In genomic region chrX:24149346-24150050, GRCh38 we compare ENCODE assay signal across 1 cellular context.
TF ChIP-seq lines count a peak whose summit lies in the region.

ZFX (plus strand) TSS chrX:24149729; CDS start chrX:24172743, 23,014 bp downstream.

TF ChIP-seq in GM12878, 131 proteins besides CTCF, POLR2A, EP300 and RAD21 (continued from another document):
- no peak for TF ChIP-seq PRDM15 (CRISPR knock-in tag; IDR thresholded peaks at IDR 0.05)
- TF ChIP-seq KAT2A (conservative IDR thresholded peaks at IDR 0.05; ENCODE audit: control insufficient read depth, low read depth, low read length): no peak
- no peak for TF ChIP-seq NFIC (IDR thresholded peaks at IDR 0.05; ENCODE audit: low read depth, low read length)
- TF ChIP-seq SREBF2 (IDR thresholded peaks at IDR 0.05; ENCODE audit: low read length): no peak
- TF ChIP-seq SIN3A (IDR thresholded peaks at IDR 0.05; ENCODE audit: low read depth, low read length): no peak
- TF ChIP-seq CEBPZ (IDR thresholded peaks at IDR 0.05; ENCODE audit: low read depth, low read length): no peak
- TF ChIP-seq MYB (IDR thresholded peaks at IDR 0.05; ENCODE audit: borderline replicate concordance, low read depth, low read length): no peak
- TF ChIP-seq RB1 (IDR thresholded peaks at IDR 0.05; ENCODE audit: borderline replicate concordance): no peak; the same call in 1 of the 2 replicates
- TF ChIP-seq ZBTB40 (IDR thresholded peaks at IDR 0.05; ENCODE audit: borderline replicate concordance): no peak
- no peak for TF ChIP-seq SRF (IDR thresholded peaks at IDR 0.05; ENCODE audit: low read depth in 2 of 2, low read length in 2 of 2)
- no peak for TF ChIP-seq SREBF1 (IDR thresholded peaks at IDR 0.05; ENCODE audit: low read length)
- no peak; the same call in 1 of the 2 replicates for TF ChIP-seq NR2F1 (conservative IDR thresholded peaks at IDR 0.05)
